ENCODE assay signal across 8 cellular contexts in genomic region chr15:49620658-49621326, GRCh38.
DNase-seq lines count a peak whose midpoint lies in the region; ATAC-seq and TF ChIP-seq lines count a peak whose summit lies in the region.

A gene with protein sequence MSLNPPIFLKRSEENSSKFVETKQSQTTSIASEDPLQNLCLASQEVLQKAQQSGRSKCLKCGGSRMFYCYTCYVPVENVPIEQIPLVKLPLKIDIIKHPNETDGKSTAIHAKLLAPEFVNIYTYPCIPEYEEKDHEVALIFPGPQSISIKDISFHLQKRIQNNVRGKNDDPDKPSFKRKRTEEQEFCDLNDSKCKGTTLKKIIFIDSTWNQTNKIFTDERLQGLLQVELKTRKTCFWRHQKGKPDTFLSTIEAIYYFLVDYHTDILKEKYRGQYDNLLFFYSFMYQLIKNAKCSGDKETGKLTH (plus strand): TSS chr15:49621048. CDS start chr15:49625168, 4,120 bp downstream.
A gene with protein sequence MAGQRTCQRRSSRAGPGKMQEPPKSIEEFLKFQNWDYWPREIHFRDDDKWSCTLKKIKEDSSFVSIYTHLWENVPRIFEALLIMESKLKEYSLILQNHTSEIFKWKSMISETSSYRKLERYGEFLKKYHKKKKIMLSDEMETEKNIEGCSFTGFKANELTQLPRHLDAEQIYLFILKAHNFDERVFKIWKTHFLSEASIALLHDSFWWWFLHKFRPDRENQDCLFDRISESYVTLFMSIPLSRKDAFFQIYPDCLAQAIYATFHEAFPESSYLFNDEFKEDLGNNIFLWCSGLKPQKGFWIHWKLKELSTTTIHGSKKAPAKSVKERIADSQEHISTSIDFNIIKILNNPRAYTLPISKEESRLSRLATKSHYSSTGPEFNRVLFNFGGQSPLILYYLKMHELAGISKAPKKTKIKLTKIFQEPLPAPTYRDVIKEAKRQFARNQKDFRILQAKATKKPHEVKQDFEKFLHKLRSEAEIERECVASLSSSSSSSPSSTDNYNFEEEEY (minus strand): TSS chr15:49620818. CDS start chr15:49615171, 5,647 bp downstream.

- H3K4me3 Mint-ChIP-seq in central memory CD8-positive, alpha-beta T cell, result peak within 1 kb of the TSS; percentile 84

- DNase-seq in AG09319 (ENCODE audit: extremely low read depth, low read depth) (peak; percentile 97), NCI-H345 (lab: John Stamatoyannopoulos, UW) (peak; percentile 96), islet precursor cell (peak; percentile 99)
- DNase-seq in activated CD4-positive, CD25-positive, alpha-beta regulatory T cell (lab: John Stamatoyannopoulos, UW), result peak; percentile 73 to 91 (median 86)
- DNase-seq in central memory CD8-positive, alpha-beta T cell (ENCODE audit: low spot score in 2 of 2), result peak; percentile 85 to 89
- peak; percentile 89 for DNase-seq in stimulated activated CD4-positive, alpha-beta T cell treated with anti-CD3 and anti-CD28 coated beads, Interleukin-12 subunit alpha, Interleukin-12 subunit beta, amount 100 ng/mL, for 4 hours

- H3K36me3 Mint-ChIP-seq in central memory CD8-positive, alpha-beta T cell (ENCODE audit: insufficient read depth), result peaks cover 10% of the 10 kb centered on the region

- H3K4me1 Mint-ChIP-seq in central memory CD8-positive, alpha-beta T cell, result peaks cover 28% of the 10 kb centered on the region

- no peaks in the 10 kb centered on the region for H3K9me3 Mint-ChIP-seq in central memory CD8-positive, alpha-beta T cell

- no peaks in the 10 kb centered on the region for H3K27me3 Mint-ChIP-seq in central memory CD8-positive, alpha-beta T cell

- TF ChIP-seq CTCF in AG09319 (IDR thresholded peaks at IDR 0.05; ENCODE audit: low read depth, low read length), result no peak

- ATAC-seq in GM19025 (IDR thresholded peaks at IDR 0.05; ENCODE audit: low read depth, unreplicated experiment) (peak; percentile 99), HG03280 (IDR thresholded peaks at IDR 0.05; ENCODE audit: unreplicated experiment) (peak; percentile 98)
- ATAC-seq in central memory CD8-positive, alpha-beta T cell (replicated peaks; ENCODE audit: extremely low read depth, poor library complexity, severe bottlenecking), result peak; percentile 99

- H3K27ac Mint-ChIP-seq in central memory CD8-positive, alpha-beta T cell (ENCODE audit: low read depth), result peak within 1 kb of the TSS; percentile 88

Comparison
In these comparisons a context has a peak if more than half of its experiments do, and no peak if none do; other contexts are left out.
1. Peak in every context shown above with its lines: DNase-seq and ATAC-seq.